ENCODE assay signal across 11 cellular contexts in the genomic region with DNA sequence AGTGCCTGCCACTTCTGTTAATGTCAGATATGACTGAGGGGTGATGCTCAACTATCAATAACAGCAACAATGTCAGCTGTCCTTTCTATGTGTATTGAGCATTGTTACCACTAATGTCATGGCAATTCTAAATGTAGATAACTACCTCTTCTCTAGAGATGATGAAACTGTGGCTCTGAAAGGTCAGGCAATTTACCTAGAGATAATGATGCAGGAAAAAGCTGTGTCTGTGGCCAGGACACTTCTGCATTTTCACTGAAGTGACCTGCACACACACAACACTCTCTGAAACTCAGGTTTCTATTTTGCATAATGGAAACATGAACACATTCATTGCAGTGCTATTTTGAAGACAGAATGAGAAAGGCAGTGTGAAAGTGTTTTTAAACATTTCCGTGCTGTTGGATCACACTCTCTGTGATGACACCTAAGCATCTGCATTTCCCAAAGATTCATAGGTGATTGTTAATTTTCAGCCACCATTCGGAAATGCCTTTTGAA.
DNase-seq lines count a peak whose midpoint lies in the region; ATAC-seq and TF ChIP-seq lines count a peak whose summit lies in the region.
"Had no signal": no experiment of that assay in that cellular context is flagged by ENCODE, and none has a peak within 500 bp of the region (broad histone marks: within the 10 kb centered on the region; RNA-seq: fewer than 3 reads in every experiment).

No MANE protein-coding gene starts in this region.

- TF ChIP-seq CTCF in GM13977 (IDR thresholded peaks at IDR 0.05; ENCODE audit: extremely low read depth, insufficient read depth, missing control alignments), result no peak

- DNase-seq in GM13977 (ENCODE audit: low spot score) (peak; percentile 59), DMS153 treated with DMSO at 0.1 percent for 48 hours (lab: John Stamatoyannopoulos, UW; ENCODE audit: unreplicated experiment) (no peak), DMS53 treated with DMSO at 0.1 percent for 48 hours (lab: John Stamatoyannopoulos, UW; ENCODE audit: unreplicated experiment) (no peak), NK-92 (lab: John Stamatoyannopoulos, UW; ENCODE audit: unreplicated experiment) (no peak)
- DNase-seq in stimulated activated CD4-positive, alpha-beta T cell treated with anti-CD3 and anti-CD28 coated beads, Interleukin-4, amount 100 ng/mL, for 4 hours, result no peak
- DNase-seq: ovary, T-helper 1 cell, trophoblast cell had no signal

- ATAC-seq in GM19397 (IDR thresholded peaks at IDR 0.05; ENCODE audit: unreplicated experiment) (peak; percentile 97), HG02798 (IDR thresholded peaks at IDR 0.05; ENCODE audit: poor library complexity, unreplicated experiment) (peak; percentile 97), HG03457 (IDR thresholded peaks at IDR 0.05; ENCODE audit: unreplicated experiment) (peak; percentile 97)

- in situ Hi-C loops in GM13977 (cut with MboI; ENCODE audit: low pct_unique_long_range_greater_than_20kb, low sequenced_read_pairs, unreplicated experiment), result no loop called here
